23 cellular contexts compared by ENCODE assay signal in the genomic region with DNA sequence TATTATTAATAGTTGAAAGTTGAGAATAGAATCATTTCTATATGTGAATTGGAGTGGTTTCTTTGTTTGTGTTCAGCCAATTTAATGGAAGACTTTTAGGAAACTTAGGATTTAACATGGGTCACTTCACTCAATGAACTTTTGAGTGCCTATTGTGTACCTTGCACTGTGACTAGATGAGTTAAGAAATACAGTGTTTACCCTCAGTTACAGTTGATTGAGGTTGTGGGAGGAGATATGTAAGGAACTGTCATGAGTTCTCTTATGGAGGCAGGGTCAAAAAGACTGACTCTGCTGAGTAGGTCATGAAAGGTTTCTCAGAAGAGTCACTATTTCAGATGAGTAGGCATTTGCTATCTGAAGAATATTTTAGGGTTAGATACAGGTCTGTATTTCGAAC.
A peak's percentile ranks its signal among the peaks of the same experiment; 100 is the strongest.
DNase-seq lines count a peak whose midpoint lies in the region; ATAC-seq and TF ChIP-seq lines count a peak whose summit lies in the region.
"Had no signal": no experiment of that assay in that cellular context is flagged by ENCODE, and none has a peak within 500 bp of the region (broad histone marks: within the 10 kb centered on the region; RNA-seq: fewer than 3 reads in every experiment).

No MANE protein-coding gene starts in this region.

- H3K9me3 Mint-ChIP-seq in activated naive CD8-positive, alpha-beta T cell (ENCODE audit: low read depth) = no peaks in the 10 kb centered on the region
- no peaks in the 10 kb centered on the region for H3K9me3 Mint-ChIP-seq in activated naive CD8-positive, alpha-beta T cell treated with anti-CD3 and anti-CD28 coated beads for 36 hours
- H3K9me3 Mint-ChIP-seq: activated naive CD8-positive, alpha-beta T cell treated with anti-CD3 and anti-CD28 coated beads, Interleukin-2, amount 50 U/mL, for 24 hours; effector memory CD8-positive, alpha-beta T cell; T-cell had no signal

- no peak for TF ChIP-seq RAD21 in liver (IDR thresholded peaks at IDR 0.05)

- H3K27me3 ChIP-seq in liver (ENCODE audit: control insufficient read depth in 4 of 4, insufficient read depth in 4 of 4, low read length in 3 of 4) = no peaks in the 10 kb centered on the region
- no peaks in the 10 kb centered on the region for H3K27me3 ChIP-seq in thyroid gland
- H3K27me3 ChIP-seq: BLaER1, body of pancreas, upper lobe of left lung had no signal

- H3K9me3 ChIP-seq in liver (ENCODE audit: control insufficient read depth in 4 of 4, low read length in 3 of 4) (no peaks in the 10 kb centered on the region), thyroid gland (no peaks in the 10 kb centered on the region)
- H3K9me3 ChIP-seq: BLaER1, body of pancreas, Caco-2, upper lobe of left lung had no signal

- H3K9ac ChIP-seq in liver (ENCODE audit: low read depth in 1 of 2, low read length in 2 of 2) = no peak overlapping the region
- H3K9ac ChIP-seq: BLaER1 had no signal

- TF ChIP-seq POLR2A in thyroid gland (IDR thresholded peaks at IDR 0.05) = no peak

- peaks cover 4 to 40% (median 24%) of the 10 kb centered on the region in 4 donors for H3K36me3 ChIP-seq in liver (ENCODE audit: control insufficient read depth in 4 of 4, insufficient read depth in 3 of 4, low read depth in 1 of 4, low read length in 3 of 4)
- peaks cover 13 to 19% of the 10 kb centered on the region in 2 donors for H3K36me3 ChIP-seq in thyroid gland

- H3K27ac Mint-ChIP-seq in activated naive CD8-positive, alpha-beta T cell = peak overlapping the region; percentile 10
- no peak overlapping the region for H3K27ac Mint-ChIP-seq in activated naive CD8-positive, alpha-beta T cell treated with anti-CD3 and anti-CD28 coated beads for 36 hours
- H3K27ac Mint-ChIP-seq: activated naive CD8-positive, alpha-beta T cell treated with anti-CD3 and anti-CD28 coated beads, Interleukin-2, amount 50 U/mL, for 24 hours; effector memory CD8-positive, alpha-beta T cell; T-cell had no signal

- intact Hi-C loops in thyroid gland (cut with DNase I) = no loop called here

- 97% methylated on average over 1 of the region's 1 CpG for WGBS in liver
- 45 to 50% methylated on average over 1 of the region's 1 CpG for WGBS in thyroid gland, 2 donors

- TF ChIP-seq CTCF in choroid plexus epithelial cell (conservative IDR thresholded peaks at IDR 0.05; ENCODE audit: low read depth, low read length) (no peak), liver (IDR thresholded peaks at IDR 0.05; ENCODE audit: low read depth, low read length, missing input control) (no peak), thyroid gland (IDR thresholded peaks at IDR 0.05) (no peak), omental fat pad (IDR thresholded peaks at IDR 0.05) (no peak)

- peaks cover 23% of the 10 kb centered on the region for H3K36me3 Mint-ChIP-seq in activated naive CD8-positive, alpha-beta T cell
- H3K36me3 Mint-ChIP-seq in activated naive CD8-positive, alpha-beta T cell treated with anti-CD3 and anti-CD28 coated beads for 36 hours = peaks cover 32% of the 10 kb centered on the region

- H3K4me3 Mint-ChIP-seq in activated naive CD8-positive, alpha-beta T cell = no peak overlapping the region
- H3K4me3 Mint-ChIP-seq in activated naive CD8-positive, alpha-beta T cell treated with anti-CD3 and anti-CD28 coated beads for 36 hours = no peak overlapping the region
- H3K4me3 Mint-ChIP-seq: activated naive CD8-positive, alpha-beta T cell treated with anti-CD3 and anti-CD28 coated beads, Interleukin-2, amount 50 U/mL, for 24 hours; effector memory CD8-positive, alpha-beta T cell; T-cell had no signal

- no peak for ATAC-seq in omental fat pad (ENCODE audit: low FRiP score)
- ATAC-seq: activated naive CD8-positive, alpha-beta T cell treated with anti-CD3 and anti-CD28 coated beads, Interleukin-2, amount 50 U/mL, for 24 hours; body of pancreas; effector memory CD8-positive, alpha-beta T cell; T-cell had no signal

- H3K4me1 Mint-ChIP-seq in activated naive CD8-positive, alpha-beta T cell (ENCODE audit: low read depth) = peaks cover 25% of the 10 kb centered on the region
- peaks cover 26% of the 10 kb centered on the region for H3K4me1 Mint-ChIP-seq in activated naive CD8-positive, alpha-beta T cell treated with anti-CD3 and anti-CD28 coated beads for 36 hours

- H3K4me1 ChIP-seq in liver (ENCODE audit: control insufficient read depth in 4 of 4, insufficient read depth in 4 of 4, low read length in 3 of 4) (peaks cover 0 to 2% (median 0%) of the 10 kb centered on the region in 4 donors), thyroid gland (peaks cover 18 to 21% of the 10 kb centered on the region in 2 donors)
- H3K4me1 ChIP-seq: BLaER1, upper lobe of left lung had no signal

- no peak for DNase-seq in activated naive CD8-positive, alpha-beta T cell treated with anti-CD3 and anti-CD28 coated beads for 36 hours
- DNase-seq in choroid plexus epithelial cell (ENCODE audit: low read depth) = peak; percentile 7
- no peak for DNase-seq in thyroid gland
- DNase-seq in omental fat pad (ENCODE audit: low spot score) = no peak
- no peak for DNase-seq in inferior parietal cortex (ENCODE audit: extremely low spot score)
- DNase-seq in GM03348 (ENCODE audit: low spot score) = no peak
- DNase-seq: ACHN; activated CD4-positive, alpha-beta T cell treated with anti-CD3 and anti-CD28 coated beads, Interleukin-2, amount 50 U/mL, for 4 hours; activated CD8-positive, alpha-beta memory T cell treated with anti-CD3 and anti-CD28 coated beads, Interleukin-2, amount 50 U/mL, for 4 hours; activated naive CD8-positive, alpha-beta T cell treated with anti-CD3 and anti-CD28 coated beads, Interleukin-2, amount 50 U/mL, for 24 hours; body of pancreas; effector memory CD8-positive, alpha-beta T cell; GOT3; Karpas-422; MV-4-11; SHP77; stimulated activated CD4-positive, alpha-beta T cell treated with anti-CD3 and anti-CD28 coated beads, Interleukin-2, amount 100 ng/mL, for 48 hours; T-cell; upper lobe of left lung had no signal

- no peak overlapping the region for H3K4me3 ChIP-seq in choroid plexus epithelial cell (ENCODE audit: low read depth, low read length)
- no peak overlapping the region for H3K4me3 ChIP-seq in liver (ENCODE audit: low read depth in 1 of 3, low read length in 3 of 3)
- no peak overlapping the region for H3K4me3 ChIP-seq in thyroid gland (replicated peaks in 1 of 3)
- H3K4me3 ChIP-seq: BLaER1, body of pancreas, upper lobe of left lung had no signal

- no peak overlapping the region for H3K27ac ChIP-seq in liver (ENCODE audit: low read depth in 1 of 2, low read length in 2 of 2)
- peak overlapping the region; percentile 12 to 61 (median 16) for H3K27ac ChIP-seq in thyroid gland
- H3K27ac ChIP-seq: BLaER1, body of pancreas, upper lobe of left lung had no signal

- no peaks in the 10 kb centered on the region for H3K27me3 Mint-ChIP-seq in activated naive CD8-positive, alpha-beta T cell
- no peaks in the 10 kb centered on the region for H3K27me3 Mint-ChIP-seq in activated naive CD8-positive, alpha-beta T cell treated with anti-CD3 and anti-CD28 coated beads for 36 hours
- H3K27me3 Mint-ChIP-seq: activated naive CD8-positive, alpha-beta T cell treated with anti-CD3 and anti-CD28 coated beads, Interleukin-2, amount 50 U/mL, for 24 hours; effector memory CD8-positive, alpha-beta T cell; T-cell had no signal

TF ChIP-seq in liver, 16 proteins besides CTCF, POLR2A, EP300 and RAD21 (continues in another document):
- peak; percentile 32 to 58 for TF ChIP-seq HNF4A (conservative IDR thresholded peaks at IDR 0.05)
- no peak for TF ChIP-seq JUND (IDR thresholded peaks at IDR 0.05)
- no peak for TF ChIP-seq FOXA1 (IDR thresholded peaks at IDR 0.05)
- peak in 1 of 2 donors; percentile 32 for TF ChIP-seq RXRA (IDR thresholded peaks at IDR 0.05)
- TF ChIP-seq EGR1 (IDR thresholded peaks at IDR 0.05; ENCODE audit: low read depth in 2 of 2) = no peak
- TF ChIP-seq FOXA2 (IDR thresholded peaks at IDR 0.05) = no peak
- no peak for TF ChIP-seq SP1 (IDR thresholded peaks at IDR 0.05)
- no peak for TF ChIP-seq NR2F2 (IDR thresholded peaks at IDR 0.05)
- TF ChIP-seq, protein P1, sequence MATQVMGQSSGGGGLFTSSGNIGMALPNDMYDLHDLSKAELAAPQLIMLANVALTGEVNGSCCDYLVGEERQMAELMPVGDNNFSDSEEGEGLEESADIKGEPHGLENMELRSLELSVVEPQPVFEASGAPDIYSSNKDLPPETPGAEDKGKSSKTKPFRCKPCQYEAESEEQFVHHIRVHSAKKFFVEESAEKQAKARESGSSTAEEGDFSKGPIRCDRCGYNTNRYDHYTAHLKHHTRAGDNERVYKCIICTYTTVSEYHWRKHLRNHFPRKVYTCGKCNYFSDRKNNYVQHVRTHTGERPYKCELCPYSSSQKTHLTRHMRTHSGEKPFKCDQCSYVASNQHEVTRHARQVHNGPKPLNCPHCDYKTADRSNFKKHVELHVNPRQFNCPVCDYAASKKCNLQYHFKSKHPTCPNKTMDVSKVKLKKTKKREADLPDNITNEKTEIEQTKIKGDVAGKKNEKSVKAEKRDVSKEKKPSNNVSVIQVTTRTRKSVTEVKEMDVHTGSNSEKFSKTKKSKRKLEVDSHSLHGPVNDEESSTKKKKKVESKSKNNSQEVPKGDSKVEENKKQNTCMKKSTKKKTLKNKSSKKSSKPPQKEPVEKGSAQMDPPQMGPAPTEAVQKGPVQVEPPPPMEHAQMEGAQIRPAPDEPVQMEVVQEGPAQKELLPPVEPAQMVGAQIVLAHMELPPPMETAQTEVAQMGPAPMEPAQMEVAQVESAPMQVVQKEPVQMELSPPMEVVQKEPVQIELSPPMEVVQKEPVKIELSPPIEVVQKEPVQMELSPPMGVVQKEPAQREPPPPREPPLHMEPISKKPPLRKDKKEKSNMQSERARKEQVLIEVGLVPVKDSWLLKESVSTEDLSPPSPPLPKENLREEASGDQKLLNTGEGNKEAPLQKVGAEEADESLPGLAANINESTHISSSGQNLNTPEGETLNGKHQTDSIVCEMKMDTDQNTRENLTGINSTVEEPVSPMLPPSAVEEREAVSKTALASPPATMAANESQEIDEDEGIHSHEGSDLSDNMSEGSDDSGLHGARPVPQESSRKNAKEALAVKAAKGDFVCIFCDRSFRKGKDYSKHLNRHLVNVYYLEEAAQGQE (IDR thresholded peaks at IDR 0.05) = no peak
- no peak for TF ChIP-seq GABPA (IDR thresholded peaks at IDR 0.05 in 1 of 2, conservative IDR thresholded peaks at IDR 0.05 in 1 of 2)
- no peak for TF ChIP-seq YY1 (IDR thresholded peaks at IDR 0.05)
- TF ChIP-seq, protein P2, sequence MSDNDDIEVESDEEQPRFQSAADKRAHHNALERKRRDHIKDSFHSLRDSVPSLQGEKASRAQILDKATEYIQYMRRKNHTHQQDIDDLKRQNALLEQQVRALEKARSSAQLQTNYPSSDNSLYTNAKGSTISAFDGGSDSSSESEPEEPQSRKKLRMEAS (IDR thresholded peaks at IDR 0.05) = no peak
- TF ChIP-seq TAF1 (conservative IDR thresholded peaks at IDR 0.05) = no peak

Comparison
In these comparisons a context has a peak if more than half of its experiments do, and no peak if none do; other contexts are left out.
1. H3K27ac ChIP-seq: peak in thyroid gland (3 of 3); none in liver (0 of 2).